In genomic region chr17:57948169-57948554, GRCh38 we compare ENCODE assay signal across 11 cellular contexts. TPM values are rescaled to one million over a fixed set of nuclear protein-coding genes. Genes with fewer than 3 reads are reported as not detected.
DNase-seq lines count a peak whose midpoint lies in the region; ATAC-seq and TF ChIP-seq lines count a peak whose summit lies in the region.
"Had no signal": no experiment of that assay in that cellular context is flagged by ENCODE, and none has a peak within 500 bp of the region (broad histone marks: within the 10 kb centered on the region; RNA-seq: fewer than 3 reads in every experiment).

No MANE protein-coding gene starts in this region.

- peak overlapping the region; percentile 83 for H2BK12ac ChIP-seq in trophoblast cell (ENCODE audit: low read length)

- no peak for TF ChIP-seq POLR2A in esophagus squamous epithelium (IDR thresholded peaks at IDR 0.05)

- TF ChIP-seq CTCF in RWPE2 (IDR thresholded peaks at IDR 0.05; ENCODE audit: poor library complexity, severe bottlenecking): no peak
- no peak for TF ChIP-seq CTCF in esophagus squamous epithelium (IDR thresholded peaks at IDR 0.05)

- CTCF ChIA-PET in activated CD4-positive, alpha-beta T cell treated with anti-CD3 and anti-CD28 coated beads, Interleukin-2, amount 10 ng/mL, durations not matched to agents 7 days and 5 days (lab: Charles Lee): interaction anchor here (0.5 to 2.5 kb wide), 10 partner anchors 8 to 888 kb away, joined by 3 to 9 read pairs (median 4); no protein-coding TSS in a partner anchor

- no peak overlapping the region for H3K27ac Mint-ChIP-seq in activated CD4-positive, alpha-beta T cell treated with anti-CD3 and anti-CD28 coated beads, Interleukin-2, amount 10 ng/mL, durations not matched to agents 7 days and 5 days

- peak overlapping the region; percentile 95 for H3K27ac ChIP-seq in ACC112 (ENCODE audit: low read depth, low read length)
- H3K27ac ChIP-seq in RWPE2 (ENCODE audit: poor library complexity, severe bottlenecking): peak overlapping the region; percentile 96
- H3K27ac ChIP-seq in esophagus squamous epithelium: peak overlapping the region; percentile 86 to 98 (median 94)
- H3K27ac ChIP-seq in trophoblast cell (ENCODE audit: low read depth, low read length): peak overlapping the region; percentile 90

- H3K4ac ChIP-seq in trophoblast cell (ENCODE audit: low read depth, low read length): no peak overlapping the region

- peak overlapping the region; percentile 75 for H4K91ac ChIP-seq in trophoblast cell (ENCODE audit: low read depth, low read length)

- peak overlapping the region; percentile 87 for H2BK120ac ChIP-seq in trophoblast cell (ENCODE audit: insufficient read depth, low read length, poor library complexity)

- POLR2A ChIA-PET in activated CD4-positive, alpha-beta T cell treated with anti-CD3 and anti-CD28 coated beads, Interleukin-2, amount 10 ng/mL, durations not matched to agents 7 days and 5 days (lab: Charles Lee): no interaction called here

- peak overlapping the region; percentile 67 for H3K18ac ChIP-seq in trophoblast cell (ENCODE audit: low read length)

- H3K27me3 ChIP-seq in ACC112 (ENCODE audit: insufficient read depth, low read length) (no peaks in the 10 kb centered on the region), RWPE2 (ENCODE audit: insufficient read depth, poor library complexity, severe bottlenecking) (no peaks in the 10 kb centered on the region), esophagus squamous epithelium (no peaks in the 10 kb centered on the region), trophoblast cell (ENCODE audit: insufficient read depth, low read length) (no peaks in the 10 kb centered on the region)

- H3K9me3 ChIP-seq in RWPE2 (ENCODE audit: severe bottlenecking) (no peaks in the 10 kb centered on the region), esophagus squamous epithelium (no peaks in the 10 kb centered on the region), trophoblast cell (ENCODE audit: insufficient read depth, low read depth, low read length) (peaks cover 1% of the 10 kb centered on the region)

- peak overlapping the region; percentile 61 for H2BK5ac ChIP-seq in trophoblast cell (ENCODE audit: low read depth, low read length, poor library complexity)

- H3K4me1 Mint-ChIP-seq in activated CD4-positive, alpha-beta T cell treated with anti-CD3 and anti-CD28 coated beads, Interleukin-2, amount 10 ng/mL, durations not matched to agents 7 days and 5 days: peaks cover 43% of the 10 kb centered on the region

- H3K79me2 ChIP-seq in ACC112 (ENCODE audit: control insufficient read depth, insufficient read depth, low read length, unreplicated experiment) (peaks cover 74% of the 10 kb centered on the region), trophoblast cell (ENCODE audit: control insufficient read depth, insufficient read depth, low read length, poor library complexity) (no peaks in the 10 kb centered on the region)

- peak overlapping the region; percentile 32 for H4K8ac ChIP-seq in trophoblast cell (ENCODE audit: low read depth, low read length)

- H3K23ac ChIP-seq in trophoblast cell (ENCODE audit: low read length): no peak overlapping the region

- no peak overlapping the region for H3K4me3 Mint-ChIP-seq in activated CD4-positive, alpha-beta T cell treated with anti-CD3 and anti-CD28 coated beads, Interleukin-2, amount 10 ng/mL, durations not matched to agents 7 days and 5 days

- DNase-seq in RWPE2 (ENCODE audit: low spot score) (no peak), esophagus squamous epithelium (lab: John Stamatoyannopoulos, UW) (no peak), trophoblast cell (no peak), RKO (ENCODE audit: low spot score) (no peak), mesenteric fat pad (ENCODE audit: low spot score) (no peak), iPS-NIHi11 (ENCODE audit: low spot score) (no peak)
- DNase-seq in activated CD4-positive, alpha-beta T cell treated with anti-CD3 and anti-CD28 coated beads, Interleukin-2, amount 10 ng/mL, durations not matched to agents 7 days and 5 days: no peak
- DNase-seq: NCI-H187 treated with DMSO at 0.1 percent for 48 hours; SHP77; stimulated activated CD4-positive, alpha-beta T cell treated with anti-CD3 and anti-CD28 coated beads, Interleukin-15, amount 100 ng/mL, for 24 hours had no signal

- peak overlapping the region; percentile 55 for H3K14ac ChIP-seq in trophoblast cell (ENCODE audit: low read length)

- no peaks in the 10 kb centered on the region for H3K9me3 Mint-ChIP-seq in activated CD4-positive, alpha-beta T cell treated with anti-CD3 and anti-CD28 coated beads, Interleukin-2, amount 10 ng/mL, durations not matched to agents 7 days and 5 days

- H3K4me1 ChIP-seq in ACC112 (ENCODE audit: control insufficient read depth, insufficient read depth, low read length, unreplicated experiment) (peaks cover 77% of the 10 kb centered on the region), RWPE2 (ENCODE audit: insufficient read depth, poor library complexity, severe bottlenecking) (peaks cover 80% of the 10 kb centered on the region), esophagus squamous epithelium (peaks cover 67 to 100% (median 79%) of the 10 kb centered on the region in 3 donors), trophoblast cell (ENCODE audit: control insufficient read depth in 1 of 2, insufficient read depth in 2 of 2, low read length in 2 of 2) (peaks cover 25 to 34% of the 10 kb centered on the region in 2 experiments)

- intact Hi-C loops in esophagus squamous epithelium (cut with DNase I): loop anchor here (10.0 kb wide), 2 partner anchors 47 to 53 kb away; no protein-coding TSS in a partner anchor

- no peak overlapping the region for H2AFZ ChIP-seq in ACC112 (ENCODE audit: low read length, unreplicated experiment)
- no peak overlapping the region for H2AFZ ChIP-seq in trophoblast cell (ENCODE audit: insufficient read depth, low read length, poor library complexity)

- no peak overlapping the region for H4K12ac ChIP-seq in trophoblast cell (ENCODE audit: low read depth, low read length)

- WGBS in esophagus squamous epithelium, 2 donors: 57 to 67% methylated on average over 5 of the region's 5 CpGs
- WGBS in trophoblast cell (ENCODE audit: extremely low coverage, insufficient coverage, insufficient read length): no CpG with 5 or more reads among the region's 5 CpGs

- H2AK5ac ChIP-seq in trophoblast cell (ENCODE audit: low read length): peak overlapping the region; percentile 60

- no peaks in the 10 kb centered on the region for H3K36me3 ChIP-seq in ACC112 (ENCODE audit: insufficient read depth, low read length)
- no peaks in the 10 kb centered on the region for H3K36me3 ChIP-seq in RWPE2 (ENCODE audit: low read depth)
- H3K36me3 ChIP-seq in esophagus squamous epithelium: no peaks in the 10 kb centered on the region
- H3K36me3 ChIP-seq in trophoblast cell (ENCODE audit: control insufficient read depth in 1 of 2, insufficient read depth in 2 of 2, low read length in 2 of 2): no peaks in the 10 kb centered on the region

- H3K9ac ChIP-seq in trophoblast cell (ENCODE audit: low read length): no peak overlapping the region

- H3K27me3 Mint-ChIP-seq in activated CD4-positive, alpha-beta T cell treated with anti-CD3 and anti-CD28 coated beads, Interleukin-2, amount 10 ng/mL, durations not matched to agents 7 days and 5 days: peaks cover 46% of the 10 kb centered on the region

- peaks cover 15% of the 10 kb centered on the region for H3K79me1 ChIP-seq in trophoblast cell (ENCODE audit: low read length)

- no peak; the same call in 2 of the 3 replicates for ATAC-seq in RWPE2 (ENCODE audit: low read depth)

- H3K36me3 Mint-ChIP-seq in activated CD4-positive, alpha-beta T cell treated with anti-CD3 and anti-CD28 coated beads, Interleukin-2, amount 10 ng/mL, durations not matched to agents 7 days and 5 days (ENCODE audit: low read depth): no peaks in the 10 kb centered on the region

- H3K4me3 ChIP-seq in ACC112 (ENCODE audit: low read depth, low read length) (peak overlapping the region; percentile 47), RWPE2 (ENCODE audit: severe bottlenecking) (no peak overlapping the region), esophagus squamous epithelium (no peak overlapping the region), trophoblast cell (ENCODE audit: low read depth, low read length) (no peak overlapping the region)

- peak overlapping the region; percentile 13 for H3K4me2 ChIP-seq in trophoblast cell (ENCODE audit: low read length)

RNA-seq across cellular contexts. Expression of gene CUEDC1, which starts 7.0 kb away (rescaled TPM):
- total RNA-seq in esophagus squamous epithelium (10 to 100 TPM in 3 of 4 donors, 1 to 10 TPM in 1; 7.4 to 27.3 (median 18.4) TPM), mesenteric fat pad (34.1 TPM)
- polyA plus RNA-seq in trophoblast cell (2013): 12.4 and 13.0 TPM in 2 replicates
- under 1 TPM in 1 of 2 experiments, not detected in 1; 0.47 TPM for total RNA-seq in activated CD4-positive, alpha-beta T cell treated with anti-CD3 and anti-CD28 coated beads, Interleukin-2, amount 10 ng/mL, durations not matched to agents 7 days and 5 days

RNA-seq across cellular contexts. Expression of gene VEZF1, which starts 39.9 kb away (rescaled TPM):
- 10 to 100 TPM; 20.3 to 61.4 (median 27.4) TPM for total RNA-seq in esophagus squamous epithelium
- polyA plus RNA-seq in trophoblast cell (2013): 36.2 and 37.1 TPM in 2 replicates
- total RNA-seq in mesenteric fat pad: 42.7 TPM
- total RNA-seq in activated CD4-positive, alpha-beta T cell treated with anti-CD3 and anti-CD28 coated beads, Interleukin-2, amount 10 ng/mL, durations not matched to agents 7 days and 5 days: 10 to 100 TPM; 46.7 to 52.0 TPM

RNA-seq across cellular contexts. Expression of gene SRSF1, which starts 58.9 kb away (rescaled TPM):
- total RNA-seq in esophagus squamous epithelium: 100 to 1,000 TPM; 134 to 223 (median 200) TPM
- 176 and 177 TPM in 2 replicates for polyA plus RNA-seq in trophoblast cell (2013)
- total RNA-seq in mesenteric fat pad: 167 TPM
- 100 to 1,000 TPM; 363 to 365 TPM for total RNA-seq in activated CD4-positive, alpha-beta T cell treated with anti-CD3 and anti-CD28 coated beads, Interleukin-2, amount 10 ng/mL, durations not matched to agents 7 days and 5 days

Comparison
In these comparisons a context has a peak if more than half of its experiments do, and no peak if none do; other contexts are left out.
1. RNA of gene CUEDC1, which starts 7.0 kb away (total RNA-seq): 34.1 TPM in mesenteric fat pad (single experiment) and 7.4 to 27.3 TPM in esophagus squamous epithelium; 0.47 TPM in activated CD4-positive, alpha-beta T cell treated with anti-CD3 and anti-CD28 coated beads, Interleukin-2, amount 10 ng/mL, durations not matched to agents 7 days and 5 days; every median in the first group is over 4 times any median in the second.
2. Peak in every context shown above with its lines, with median percentiles within 50 percentile points of each other: H3K27ac ChIP-seq.